30 cellular contexts compared by ENCODE assay signal in genomic region chr1:152646656-152647055, GRCh38. TPM values are rescaled to one million over a fixed set of nuclear protein-coding genes. Genes with fewer than 3 reads are reported as not detected.
"Had no signal": no experiment of that assay in that cellular context is flagged by ENCODE, and none has a peak within 500 bp of the region (broad histone marks: within the 10 kb centered on the region; RNA-seq: fewer than 3 reads in every experiment).

No MANE protein-coding gene starts in this region.

- H3K4me3 ChIP-seq: breast epithelium, MG63, SK-N-MC had no signal

- H3K27me3 ChIP-seq: breast epithelium, MG63 had no signal

- H3K36me3 Mint-ChIP-seq: activated naive CD4-positive, alpha-beta T cell treated with anti-CD3 and anti-CD28 coated beads, Interleukin-2, amount 50 U/mL, for 24 hours; T-cell had no signal

- H3K27ac Mint-ChIP-seq: activated CD4-positive, alpha-beta memory T cell treated with anti-CD3 and anti-CD28 coated beads, Interleukin-2, amount 10 ng/mL, durations not matched to agents 7 days and 5 days; activated CD4-positive, alpha-beta T cell treated with anti-CD3 and anti-CD28 coated beads for 36 hours; activated naive CD4-positive, alpha-beta T cell treated with anti-CD3 and anti-CD28 coated beads, Interleukin-2, amount 50 U/mL, for 24 hours; T-cell had no signal

- H3K4me1 Mint-ChIP-seq: activated CD4-positive, alpha-beta memory T cell treated with anti-CD3 and anti-CD28 coated beads, Interleukin-2, amount 10 ng/mL, durations not matched to agents 7 days and 5 days; activated CD4-positive, alpha-beta T cell treated with anti-CD3 and anti-CD28 coated beads for 36 hours; activated naive CD4-positive, alpha-beta T cell treated with anti-CD3 and anti-CD28 coated beads, Interleukin-2, amount 50 U/mL, for 24 hours; T-cell had no signal

- H3K4me3 Mint-ChIP-seq: activated CD4-positive, alpha-beta memory T cell treated with anti-CD3 and anti-CD28 coated beads, Interleukin-2, amount 10 ng/mL, durations not matched to agents 7 days and 5 days; activated CD4-positive, alpha-beta T cell treated with anti-CD3 and anti-CD28 coated beads for 36 hours; activated naive CD4-positive, alpha-beta T cell treated with anti-CD3 and anti-CD28 coated beads, Interleukin-2, amount 50 U/mL, for 24 hours; T-cell had no signal

- H3K4me1 ChIP-seq: breast epithelium had no signal

- ATAC-seq: activated CD4-positive, alpha-beta T cell treated with anti-CD3 and anti-CD28 coated beads for 36 hours; Panc1; Right ventricle myocardium inferior; T-cell had no signal

- H3K9me3 ChIP-seq: breast epithelium, MG63 had no signal

- H3K36me3 ChIP-seq: breast epithelium, MG63, WERI-Rb-1 had no signal

- DNase-seq: activated CD4-positive, alpha-beta memory T cell treated with anti-CD3 and anti-CD28 coated beads, Interleukin-2, amount 10 ng/mL, durations not matched to agents 7 days and 5 days; activated CD4-positive, alpha-beta T cell treated with anti-CD3 and anti-CD28 coated beads for 36 hours; activated CD4-positive, alpha-beta T cell treated with anti-CD3 and anti-CD28 coated beads, Interleukin-2, amount 50 U/mL, for 1 hour; activated effector memory CD4-positive, alpha-beta T cell treated with Interleukin-2 at 50 U/mL for 16 hours; activated naive CD4-positive, alpha-beta T cell; activated T-cell treated with anti-CD3 and anti-CD28 coated beads for 4 hours; aorta; caudate nucleus; MG63; MV-4-11; NCI-H1092 treated with DMSO at 0.1 percent for 48 hours; NCI-H1417 treated with DMSO at 0.1 percent for 48 hours; NCI-H1694; NCI-H2029; NCI-H345; NCI-H510A; NCI-H526 treated with DMSO at 0.1 percent for 48 hours; NK-92 treated with Interleukin-12 subunit alpha and Interleukin-12 subunit beta, amount 100 ng/mL, for 24 hours; OCI-M1; RPMI8226; T-cell; WERI-Rb-1 had no signal

- H3K27ac ChIP-seq: breast epithelium, SK-N-MC, WERI-Rb-1 had no signal

- H3K9me3 Mint-ChIP-seq: activated CD4-positive, alpha-beta memory T cell treated with anti-CD3 and anti-CD28 coated beads, Interleukin-2, amount 10 ng/mL, durations not matched to agents 7 days and 5 days; activated naive CD4-positive, alpha-beta T cell treated with anti-CD3 and anti-CD28 coated beads, Interleukin-2, amount 50 U/mL, for 24 hours; T-cell had no signal

RNA-seq across cellular contexts. Expression of gene LCE2D, which starts 16.5 kb away (rescaled TPM):
- total RNA-seq: activated CD4-positive, alpha-beta memory T cell treated with anti-CD3 and anti-CD28 coated beads, Interleukin-2, amount 10 ng/mL, durations not matched to agents 7 days and 5 days; activated CD4-positive, alpha-beta T cell treated with anti-CD3 and anti-CD28 coated beads for 36 hours; activated CD8-positive, alpha-beta memory T cell treated with anti-CD3 and anti-CD28 coated beads for 36 hours; aorta; breast epithelium; cerebellum; Right ventricle myocardium inferior; T-cell; T-helper 2 cell treated with Interferon-gamma antibody and Interleukin-4, amounts not matched to agents 100 ng/mL and 5 ng/mL, for 36 hours had no signal
- polyA plus RNA-seq: aorta had no signal

RNA-seq across cellular contexts. Expression of gene LCE3A, which starts 23.8 kb away (rescaled TPM):
- total RNA-seq: activated CD4-positive, alpha-beta memory T cell treated with anti-CD3 and anti-CD28 coated beads, Interleukin-2, amount 10 ng/mL, durations not matched to agents 7 days and 5 days; activated CD4-positive, alpha-beta T cell treated with anti-CD3 and anti-CD28 coated beads for 36 hours; activated CD8-positive, alpha-beta memory T cell treated with anti-CD3 and anti-CD28 coated beads for 36 hours; aorta; breast epithelium; cerebellum; Right ventricle myocardium inferior; T-cell; T-helper 2 cell treated with Interferon-gamma antibody and Interleukin-4, amounts not matched to agents 100 ng/mL and 5 ng/mL, for 36 hours had no signal
- polyA plus RNA-seq: aorta had no signal

RNA-seq across cellular contexts. Expression of gene LCE2C, which starts 28.4 kb away (rescaled TPM):
- total RNA-seq: activated CD4-positive, alpha-beta memory T cell treated with anti-CD3 and anti-CD28 coated beads, Interleukin-2, amount 10 ng/mL, durations not matched to agents 7 days and 5 days; activated CD4-positive, alpha-beta T cell treated with anti-CD3 and anti-CD28 coated beads for 36 hours; activated CD8-positive, alpha-beta memory T cell treated with anti-CD3 and anti-CD28 coated beads for 36 hours; aorta; breast epithelium; cerebellum; Right ventricle myocardium inferior; T-cell; T-helper 2 cell treated with Interferon-gamma antibody and Interleukin-4, amounts not matched to agents 100 ng/mL and 5 ng/mL, for 36 hours had no signal
- polyA plus RNA-seq: aorta had no signal

RNA-seq across cellular contexts. Expression of gene LCE3B, which starts 33.0 kb away (rescaled TPM):
- total RNA-seq: activated CD4-positive, alpha-beta memory T cell treated with anti-CD3 and anti-CD28 coated beads, Interleukin-2, amount 10 ng/mL, durations not matched to agents 7 days and 5 days; activated CD4-positive, alpha-beta T cell treated with anti-CD3 and anti-CD28 coated beads for 36 hours; activated CD8-positive, alpha-beta memory T cell treated with anti-CD3 and anti-CD28 coated beads for 36 hours; aorta; breast epithelium; cerebellum; Right ventricle myocardium inferior; T-cell; T-helper 2 cell treated with Interferon-gamma antibody and Interleukin-4, amounts not matched to agents 100 ng/mL and 5 ng/mL, for 36 hours had no signal
- polyA plus RNA-seq: aorta had no signal

RNA-seq across cellular contexts. Expression of gene LCE2B, which starts 39.3 kb away (rescaled TPM):
- total RNA-seq: activated CD4-positive, alpha-beta memory T cell treated with anti-CD3 and anti-CD28 coated beads, Interleukin-2, amount 10 ng/mL, durations not matched to agents 7 days and 5 days; activated CD4-positive, alpha-beta T cell treated with anti-CD3 and anti-CD28 coated beads for 36 hours; activated CD8-positive, alpha-beta memory T cell treated with anti-CD3 and anti-CD28 coated beads for 36 hours; aorta; breast epithelium; cerebellum; Right ventricle myocardium inferior; T-cell; T-helper 2 cell treated with Interferon-gamma antibody and Interleukin-4, amounts not matched to agents 100 ng/mL and 5 ng/mL, for 36 hours had no signal
- polyA plus RNA-seq: aorta had no signal
